ENCODE assay signal across 7 cellular contexts in genomic region chr6:33199687-33200233, GRCh38. TPM values are rescaled to one million over a fixed set of nuclear protein-coding genes. Genes with fewer than 3 reads are reported as not detected.
DNase-seq lines count a peak whose midpoint lies in the region; ATAC-seq and TF ChIP-seq lines count a peak whose summit lies in the region.

No MANE protein-coding gene starts in this region.

- DNase-seq in NCI-H1048 (lab: John Stamatoyannopoulos, UW) (peak; percentile 43), lung (ENCODE audit: low spot score) (peak; percentile 79)
- peak; percentile 68 to 71 for DNase-seq in stimulated activated CD8-positive, alpha-beta memory T cell treated with anti-CD3 and anti-CD28 coated beads, Interleukin-2, amount 100 ng/mL, for 48 hours (ENCODE audit: low read depth in 2 of 2)

- H3K36me3 Mint-ChIP-seq in dendritic cell treated with granulocyte-macrophage colony-stimulating factor and Interleukin-4, amounts not matched to agents 40 ng/mL and 50 ng/mL, for 4 days (ENCODE audit: low read depth) = peaks cover 91% of the 10 kb centered on the region

- peak overlapping the region; percentile 99 for H3K27ac Mint-ChIP-seq in dendritic cell treated with granulocyte-macrophage colony-stimulating factor and Interleukin-4, amounts not matched to agents 40 ng/mL and 50 ng/mL, for 4 days

- no peaks in the 10 kb centered on the region for H3K9me3 Mint-ChIP-seq in dendritic cell treated with granulocyte-macrophage colony-stimulating factor and Interleukin-4, amounts not matched to agents 40 ng/mL and 50 ng/mL, for 4 days

- POLR2A ChIA-PET in HEK293 (lab: Yijun Ruan, JAX) = interaction anchor here (0.6 to 2.1 kb wide), 18 partner anchors 9 to 346 kb away, joined by 3 to 14 read pairs (median 5); partner anchors contain the start of genes PSMB9, RGL2, RING1 and RPS18

- H3K36me3 ChIP-seq in HEK293 (ENCODE audit: control insufficient read depth in 2 of 2, insufficient read depth in 1 of 2, low read length in 2 of 2) (peaks cover 16 to 55% of the 10 kb centered on the region in 2 experiments; a peak in 2 of 3 replicates), lung (ENCODE audit: control insufficient read depth in 2 of 2, insufficient read depth in 2 of 2, low read length in 2 of 2) (peaks cover 0 to 39% of the 10 kb centered on the region in 2 donors)

- intact Hi-C loops in dendritic cell treated with granulocyte-macrophage colony-stimulating factor and Interleukin-4, amounts not matched to agents 40 ng/mL and 50 ng/mL, for 4 days (cut with micrococcal nuclease) = loop anchor here (1.0 to 5.0 kb wide), 3 partner anchors 9 to 49 kb away; partner anchors contain the start of gene RING1

- H3K27me3 ChIP-seq in lung (ENCODE audit: control insufficient read depth, insufficient read depth) = no peaks in the 10 kb centered on the region

- TF ChIP-seq CTCF in GM12875 (IDR thresholded peaks at IDR 0.05; ENCODE audit: borderline replicate concordance, insufficient read depth, low read depth, low read length) (no peak), HEK293 (tag by site-specific recombination; IDR thresholded peaks at IDR 0.05) (no peak), WI38 (IDR thresholded peaks at IDR 0.05; ENCODE audit: low read depth, low read length) (no peak), lung (IDR thresholded peaks at IDR 0.05; ENCODE audit: control extremely low read depth, extremely low read depth) (no peak)

- H3K27me3 Mint-ChIP-seq in dendritic cell treated with granulocyte-macrophage colony-stimulating factor and Interleukin-4, amounts not matched to agents 40 ng/mL and 50 ng/mL, for 4 days = no peaks in the 10 kb centered on the region

- H3K4me3 ChIP-seq in GM12875 (ENCODE audit: low read depth, low read length) (peak overlapping the region; percentile 75), HEK293 (ENCODE audit: low read depth, low read length) (peak overlapping the region; percentile 75), WI38 (ENCODE audit: low read depth, low read length) (peak overlapping the region; percentile 84), lung (peak overlapping the region; percentile 70)

- H3K9me3 ChIP-seq in HEK293 (ENCODE audit: control insufficient read depth, insufficient read depth, low read depth, low read length) = no peaks in the 10 kb centered on the region
- H3K9me3 ChIP-seq in lung (ENCODE audit: control insufficient read depth in 2 of 2, insufficient read depth in 1 of 2, low read length in 1 of 2) = no peaks in the 10 kb centered on the region

- H3K4me1 Mint-ChIP-seq in dendritic cell treated with granulocyte-macrophage colony-stimulating factor and Interleukin-4, amounts not matched to agents 40 ng/mL and 50 ng/mL, for 4 days (ENCODE audit: low read depth) = peaks cover 78% of the 10 kb centered on the region

- WGBS in lung, 2 donors = 1 to 3% methylated on average over 17 to 26 of the region's 26 CpGs

- peak overlapping the region; percentile 98 for H3K4me3 Mint-ChIP-seq in dendritic cell treated with granulocyte-macrophage colony-stimulating factor and Interleukin-4, amounts not matched to agents 40 ng/mL and 50 ng/mL, for 4 days

- H3K4me1 ChIP-seq in HEK293 (ENCODE audit: control insufficient read depth, insufficient read depth, low read length) (peaks cover 21% of the 10 kb centered on the region), lung (ENCODE audit: control insufficient read depth in 2 of 2, insufficient read depth in 2 of 2, low read length in 2 of 2) (peaks cover 11 to 21% of the 10 kb centered on the region in 2 donors)

- H3K27ac ChIP-seq in HEK293 (ENCODE audit: extremely low read depth, low read depth, low read length) (peak overlapping the region; percentile 98), lung (ENCODE audit: low read depth in 1 of 2, low read length in 1 of 2) (peak overlapping the region; percentile 94 to 95)

- CTCF ChIA-PET in HEK293 (lab: Yijun Ruan, JAX) = interaction anchor here (0.5 to 1.5 kb wide), 2 partner anchors 29 to 49 kb away, joined by 5 to 6 read pairs; no protein-coding TSS in a partner anchor

- peak; percentile 22 for ATAC-seq in lung (ENCODE audit: insufficient read depth, low FRiP score)

TF ChIP-seq in HEK293, 187 proteins besides CTCF, POLR2A, EP300 and RAD21 (continues in another document):
- TF ChIP-seq MYNN (tag by site-specific recombination; IDR thresholded peaks at IDR 0.05; ENCODE audit: borderline replicate concordance) (no peak), ZNF335 (tag by site-specific recombination; conservative IDR thresholded peaks at IDR 0.05) (peak; percentile 74), ZBTB8A (tag by site-specific recombination; IDR thresholded peaks at IDR 0.05) (peak; percentile 70; the same call in 1 of the 2 replicates), IKZF3 (tag by site-specific recombination; IDR thresholded peaks at IDR 0.05) (0 out of 2 replicates have a peak, but pooled peaks have one; percentile 52), ZNF521 (tag by site-specific recombination; IDR thresholded peaks at IDR 0.05) (no peak), PRDM1 (tag by site-specific recombination; IDR thresholded peaks at IDR 0.05) (no peak), ZBTB7A (tag by site-specific recombination; IDR thresholded peaks at IDR 0.05; ENCODE audit: low read depth) (0 out of 2 replicates have a peak, but pooled peaks have one; percentile 93), ZNF366 (tag by site-specific recombination; conservative IDR thresholded peaks at IDR 0.05) (0 out of 2 replicates have a peak, but pooled peaks have one; percentile 22), REPIN1 (tag by site-specific recombination; IDR thresholded peaks at IDR 0.05; ENCODE audit: low read depth) (no peak), YY1 (tag by site-specific recombination; IDR thresholded peaks at IDR 0.05) (no peak), SP2 (tag by site-specific recombination; IDR thresholded peaks at IDR 0.05) (peak; percentile 90), ZNF140 (tag by site-specific recombination; IDR thresholded peaks at IDR 0.05) (no peak), EGR2 (tag by site-specific recombination; IDR thresholded peaks at IDR 0.05; ENCODE audit: low read depth) (peak; percentile 46), ZNF174 (tag by site-specific recombination; IDR thresholded peaks at IDR 0.05) (no peak), ZEB2 (tag by site-specific recombination; IDR thresholded peaks at IDR 0.05) (no peak), HIC1 (tag by site-specific recombination; IDR thresholded peaks at IDR 0.05) (peak; percentile 60), ZNF146 (tag by site-specific recombination; IDR thresholded peaks at IDR 0.05) (no peak), ZNF138 (tag by site-specific recombination; IDR thresholded peaks at IDR 0.05; ENCODE audit: borderline replicate concordance) (no peak), KLF1 (tag by site-specific recombination; IDR thresholded peaks at IDR 0.05) (peak; percentile 92), ZNF2 (tag by site-specific recombination; IDR thresholded peaks at IDR 0.05) (no peak)
- TF ChIP-seq, protein P1, sequence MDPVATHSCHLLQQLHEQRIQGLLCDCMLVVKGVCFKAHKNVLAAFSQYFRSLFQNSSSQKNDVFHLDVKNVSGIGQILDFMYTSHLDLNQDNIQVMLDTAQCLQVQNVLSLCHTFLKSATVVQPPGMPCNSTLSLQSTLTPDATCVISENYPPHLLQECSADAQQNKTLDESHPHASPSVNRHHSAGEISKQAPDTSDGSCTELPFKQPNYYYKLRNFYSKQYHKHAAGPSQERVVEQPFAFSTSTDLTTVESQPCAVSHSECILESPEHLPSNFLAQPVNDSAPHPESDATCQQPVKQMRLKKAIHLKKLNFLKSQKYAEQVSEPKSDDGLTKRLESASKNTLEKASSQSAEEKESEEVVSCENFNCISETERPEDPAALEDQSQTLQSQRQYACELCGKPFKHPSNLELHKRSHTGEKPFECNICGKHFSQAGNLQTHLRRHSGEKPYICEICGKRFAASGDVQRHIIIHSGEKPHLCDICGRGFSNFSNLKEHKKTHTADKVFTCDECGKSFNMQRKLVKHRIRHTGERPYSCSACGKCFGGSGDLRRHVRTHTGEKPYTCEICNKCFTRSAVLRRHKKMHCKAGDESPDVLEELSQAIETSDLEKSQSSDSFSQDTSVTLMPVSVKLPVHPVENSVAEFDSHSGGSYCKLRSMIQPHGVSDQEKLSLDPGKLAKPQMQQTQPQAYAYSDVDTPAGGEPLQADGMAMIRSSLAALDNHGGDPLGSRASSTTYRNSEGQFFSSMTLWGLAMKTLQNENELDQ (tag by site-specific recombination; IDR thresholded peaks at IDR 0.05; ENCODE audit: low read depth) = no peak

RNA-seq across cellular contexts. Expression of gene RXRB, which starts 0.7 kb away (rescaled TPM):
- total RNA-seq in lung = 10 to 100 TPM; 27.4 to 38.7 TPM
- polyA plus RNA-seq in lung = 10 to 100 TPM; 28.6 to 33.6 TPM

RNA-seq across cellular contexts. Expression of gene SLC39A7, which starts 0.9 kb away (rescaled TPM):
- 100 to 1,000 TPM in 1 of 2 donors, 10 to 100 TPM in 1; 53.6 to 137 TPM for total RNA-seq in lung
- 100 to 1,000 TPM in 1 of 2 donors, 10 to 100 TPM in 1; 63.4 to 164 TPM for polyA plus RNA-seq in lung

RNA-seq across cellular contexts. Expression of gene HSD17B8, which starts 4.7 kb away (rescaled TPM):
- total RNA-seq in lung = 10 to 100 TPM; 19.0 to 22.7 TPM
- 10 to 100 TPM; 19.6 to 19.7 TPM for polyA plus RNA-seq in lung

RNA-seq across cellular contexts. Expression of gene COL11A2, which starts 7.5 kb away (rescaled TPM):
- total RNA-seq in lung = 1 to 10 TPM in 1 of 2 donors, under 1 TPM in 1; 0.77 to 2.4 TPM
- 1 to 10 TPM in 1 of 2 donors, under 1 TPM in 1; 0.32 to 1.0 TPM for polyA plus RNA-seq in lung

RNA-seq across cellular contexts. Expression of gene RING1, which starts 8.5 kb away (rescaled TPM):
- 10 to 100 TPM; 30.0 to 46.6 TPM for total RNA-seq in lung
- 10 to 100 TPM; 34.2 to 43.6 TPM for polyA plus RNA-seq in lung

Comparison
In these comparisons a context has a peak if more than half of its experiments do, and no peak if none do; other contexts are left out.
1. Peak in every context shown above with its lines: DNase-seq, ATAC-seq, H3K4me3 ChIP-seq and H3K27ac ChIP-seq.